ENCODE assay signal across 17 cellular contexts in genomic region chr3:140207541-140207940, GRCh38.
A peak's percentile ranks its signal among the peaks of the same experiment; 100 is the strongest.
DNase-seq lines count a peak whose midpoint lies in the region; TF ChIP-seq lines count a peak whose summit lies in the region.
"Had no signal": no experiment of that assay in that cellular context is flagged by ENCODE, and none has a peak within 500 bp of the region (broad histone marks: within the 10 kb centered on the region; RNA-seq: fewer than 3 reads in every experiment).

No MANE protein-coding gene starts in this region.

- H3K9ac ChIP-seq in colonic mucosa (ENCODE audit: low read depth in 2 of 2, low read length in 2 of 2): no peak overlapping the region
- H3K9ac ChIP-seq: BLaER1 had no signal

- no peak for TF ChIP-seq CTCF in colonic mucosa (IDR thresholded peaks at IDR 0.05)

- no peak overlapping the region for H3K27ac ChIP-seq in colonic mucosa
- H3K27ac ChIP-seq: BLaER1, SK-N-MC had no signal

- no peak overlapping the region for H3K4me3 ChIP-seq in colonic mucosa
- H3K4me3 ChIP-seq: BLaER1, SK-N-MC had no signal

- DNase-seq in NCI-H345 (lab: John Stamatoyannopoulos, UW) (peak; percentile 27), NCI-H345 treated with DMSO at 0.1 percent for 48 hours (lab: John Stamatoyannopoulos, UW; ENCODE audit: unreplicated experiment) (no peak), DMS53 treated with DMSO at 0.1 percent for 48 hours (lab: John Stamatoyannopoulos, UW; ENCODE audit: unreplicated experiment) (peak; percentile 21), NCI-H146 treated with DMSO at 0.1 percent for 48 hours (lab: John Stamatoyannopoulos, UW; ENCODE audit: unreplicated experiment) (peak; percentile 55), NCI-H774 (lab: John Stamatoyannopoulos, UW) (peak; percentile 65), colonic mucosa (no peak), GDM1 (lab: John Stamatoyannopoulos, UW) (no peak)
- DNase-seq in activated CD4-positive, alpha-beta T cell treated with anti-CD3 and anti-CD28 coated beads, Interleukin-2, amount 50 U/mL, for 1 hour: no peak
- DNase-seq: CD8-positive, alpha-beta T cell; GF-D8; H9; IMR-90; NCI-H2081 treated with DMSO at 0.1 percent for 48 hours; OCI-M1; Right ventricle myocardium superior had no signal

- H3K9me3 ChIP-seq in colonic mucosa: no peaks in the 10 kb centered on the region
- H3K9me3 ChIP-seq: BLaER1 had no signal

- no peaks in the 10 kb centered on the region for H3K36me3 ChIP-seq in colonic mucosa
- H3K36me3 ChIP-seq: BLaER1 had no signal

- H3K4me1 ChIP-seq in colonic mucosa: no peaks in the 10 kb centered on the region
- H3K4me1 ChIP-seq: BLaER1 had no signal

- H3K27me3 ChIP-seq in colonic mucosa: no peaks in the 10 kb centered on the region
- H3K27me3 ChIP-seq: BLaER1 had no signal

- intact Hi-C loops in colonic mucosa (cut with DNase I): no loop called here

Comparison
In these comparisons a context has a peak if more than half of its experiments do, and no peak if none do; other contexts are left out.
1. DNase-seq: peak in NCI-H345 (single experiment), DMS53 treated with DMSO at 0.1 percent for 48 hours (single experiment), NCI-H146 treated with DMSO at 0.1 percent for 48 hours (single experiment) and NCI-H774 (single experiment); none in NCI-H345 treated with DMSO at 0.1 percent for 48 hours (single experiment), activated CD4-positive, alpha-beta T cell treated with anti-CD3 and anti-CD28 coated beads, Interleukin-2, amount 50 U/mL, for 1 hour (single experiment), colonic mucosa (single experiment) and GDM1 (single experiment).